In the genomic region with DNA sequence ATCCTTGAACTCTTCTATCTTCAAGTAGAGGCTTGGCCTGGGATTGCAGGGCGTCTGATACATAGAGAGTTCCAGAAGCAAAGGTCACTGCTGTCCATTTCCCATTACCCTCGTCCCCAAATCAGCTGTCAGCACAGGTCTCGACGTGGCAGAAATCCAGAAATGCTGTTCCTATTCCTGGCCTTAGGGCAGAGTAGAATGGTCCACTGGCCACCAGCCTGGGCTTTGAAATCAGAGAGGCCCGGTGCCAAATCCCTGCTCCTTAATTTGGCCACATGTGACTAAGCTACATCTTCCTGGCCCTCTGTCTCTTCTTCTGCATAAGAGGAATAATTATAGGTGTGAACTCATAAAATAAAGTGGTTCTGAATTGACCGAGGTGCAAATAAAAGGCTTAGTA, we compare ENCODE assay signal across 19 cellular contexts.
"Had no signal": no experiment of that assay in that cellular context is flagged by ENCODE, and none has a peak within 500 bp of the region (broad histone marks: within the 10 kb centered on the region; RNA-seq: fewer than 3 reads in every experiment).

No MANE protein-coding gene starts in this region.

- H3K4me1 ChIP-seq: gastroesophageal sphincter, left lung, prostate gland, testis had no signal

- H3K4me3 Mint-ChIP-seq: activated naive CD4-positive, alpha-beta T cell treated with anti-CD3 and anti-CD28 coated beads, Interleukin-2, amount 10 ng/mL, durations not matched to agents 7 days and 5 days; activated naive CD8-positive, alpha-beta T cell treated with anti-CD3 and anti-CD28 coated beads, Interleukin-2, amount 50 U/mL, for 24 hours; neural crest cell; stimulated activated naive CD8-positive, alpha-beta T cell treated with anti-CD3 and anti-CD28 coated beads, Interleukin-15, Interleukin-2, amounts not matched to agents 100 ng/mL and 50 ng/mL, for 24 hours; type B pancreatic cell had no signal

- ATAC-seq: activated CD4-positive, CD25-positive, alpha-beta regulatory T cell treated with anti-CD3 and anti-CD28 coated beads, Interleukin-2, amount 50 U/mL, for 24 hours; activated naive CD8-positive, alpha-beta T cell treated with anti-CD3 and anti-CD28 coated beads, Interleukin-2, amount 50 U/mL, for 24 hours; gastroesophageal sphincter; left lung; SK-N-SH treated with all-trans-retinoic acid at 6 μM for 48 hours had no signal

- H3K36me3 ChIP-seq: brain microvascular endothelial cell, esophagus muscularis mucosa, left lung, prostate gland, right atrium auricular region had no signal

- H3K9me3 Mint-ChIP-seq: activated naive CD4-positive, alpha-beta T cell treated with anti-CD3 and anti-CD28 coated beads, Interleukin-2, amount 10 ng/mL, durations not matched to agents 7 days and 5 days; activated naive CD8-positive, alpha-beta T cell treated with anti-CD3 and anti-CD28 coated beads, Interleukin-2, amount 50 U/mL, for 24 hours; neural crest cell; stimulated activated naive CD8-positive, alpha-beta T cell treated with anti-CD3 and anti-CD28 coated beads, Interleukin-15, Interleukin-2, amounts not matched to agents 100 ng/mL and 50 ng/mL, for 24 hours; type B pancreatic cell had no signal

- H3K4me3 ChIP-seq: esophagus muscularis mucosa, gastroesophageal sphincter, heart left ventricle, left lung, prostate gland, right atrium auricular region, testis had no signal

- H3K9me3 ChIP-seq: esophagus muscularis mucosa, gastroesophageal sphincter, heart left ventricle, left lung, prostate gland, right atrium auricular region, testis had no signal

- DNase-seq: activated naive CD4-positive, alpha-beta T cell treated with anti-CD3 and anti-CD28 coated beads, Interleukin-2, amount 10 ng/mL, durations not matched to agents 7 days and 5 days; activated naive CD8-positive, alpha-beta T cell treated with anti-CD3 and anti-CD28 coated beads, Interleukin-2, amount 50 U/mL, for 24 hours; aorta; brain microvascular endothelial cell; cerebellar nuclear complex; effector CD8-positive, alpha-beta T cell; kidney; left lung; testis had no signal

- H3K36me3 Mint-ChIP-seq: type B pancreatic cell had no signal

- H3K27me3 Mint-ChIP-seq: activated naive CD4-positive, alpha-beta T cell treated with anti-CD3 and anti-CD28 coated beads, Interleukin-2, amount 10 ng/mL, durations not matched to agents 7 days and 5 days; activated naive CD8-positive, alpha-beta T cell treated with anti-CD3 and anti-CD28 coated beads, Interleukin-2, amount 50 U/mL, for 24 hours; stimulated activated naive CD8-positive, alpha-beta T cell treated with anti-CD3 and anti-CD28 coated beads, Interleukin-15, Interleukin-2, amounts not matched to agents 100 ng/mL and 50 ng/mL, for 24 hours had no signal

- H3K27ac Mint-ChIP-seq: activated naive CD4-positive, alpha-beta T cell treated with anti-CD3 and anti-CD28 coated beads, Interleukin-2, amount 10 ng/mL, durations not matched to agents 7 days and 5 days; activated naive CD8-positive, alpha-beta T cell treated with anti-CD3 and anti-CD28 coated beads, Interleukin-2, amount 50 U/mL, for 24 hours; stimulated activated naive CD8-positive, alpha-beta T cell treated with anti-CD3 and anti-CD28 coated beads, Interleukin-15, Interleukin-2, amounts not matched to agents 100 ng/mL and 50 ng/mL, for 24 hours; type B pancreatic cell had no signal

- H3K27me3 ChIP-seq: brain microvascular endothelial cell, right atrium auricular region, testis had no signal

- H3K27ac ChIP-seq: brain microvascular endothelial cell, esophagus muscularis mucosa, gastroesophageal sphincter, heart left ventricle, left lung, prostate gland, right atrium auricular region, testis had no signal
